ENCODE assay signal across 18 cellular contexts in the genomic region with DNA sequence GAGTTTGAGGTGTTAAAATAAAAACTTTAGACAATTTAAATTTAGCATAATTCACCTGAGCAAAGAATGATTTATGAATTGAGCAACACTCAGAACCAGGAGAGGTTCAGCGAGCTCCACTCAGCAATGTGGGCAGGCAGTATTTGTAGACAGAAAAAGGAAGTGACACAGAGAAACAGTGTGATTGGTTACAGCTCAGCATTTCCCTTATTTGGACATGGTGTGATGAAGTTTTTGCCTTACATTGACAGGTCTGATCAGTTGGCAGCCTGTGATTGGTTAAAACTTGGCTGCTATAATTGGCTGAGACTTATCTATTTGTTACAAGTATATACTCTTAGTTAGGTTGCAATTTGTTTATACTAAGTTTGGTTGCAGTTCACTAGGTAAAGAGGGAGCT.
A peak's percentile ranks its signal among the peaks of the same experiment; 100 is the strongest.
DNase-seq lines count a peak whose midpoint lies in the region; ATAC-seq and TF ChIP-seq lines count a peak whose summit lies in the region.
"Had no signal": no experiment of that assay in that cellular context is flagged by ENCODE, and none has a peak within 500 bp of the region (broad histone marks: within the 10 kb centered on the region; RNA-seq: fewer than 3 reads in every experiment).

No MANE protein-coding gene starts in this region.

- POLR2A ChIA-PET in OCI-LY7 (lab: Charles Lee): no interaction called here

- no peak overlapping the region for H3K4me3 Mint-ChIP-seq in stimulated activated naive CD8-positive, alpha-beta T cell treated with anti-CD3 and anti-CD28 coated beads, Interleukin-15, amount 100 ng/mL, for 72 hours
- H3K4me3 Mint-ChIP-seq: B cell; CD4-positive, alpha-beta T cell had no signal

- no peaks in the 10 kb centered on the region for H3K4me1 Mint-ChIP-seq in stimulated activated naive CD8-positive, alpha-beta T cell treated with anti-CD3 and anti-CD28 coated beads, Interleukin-15, amount 100 ng/mL, for 72 hours
- H3K4me1 Mint-ChIP-seq: B cell had no signal

- no TSS peak for BruUV-seq in OCI-LY7 (replicated peaks; lab: Mats Ljungman, UMichigan)

- no peaks in the 10 kb centered on the region for H4K20me1 ChIP-seq in OCI-LY7 (ENCODE audit: insufficient read depth, low read length)

- DNase-seq in OCI-LY7 (ENCODE audit: low spot score): no peak
- DNase-seq in epithelial cell of esophagus (ENCODE audit: low read depth): peak; percentile 2
- DNase-seq in activated naive CD4-positive, alpha-beta T cell treated with anti-CD3 and anti-CD28 coated beads, Interleukin-2, amount 50 U/mL, for 72 hours (ENCODE audit: low spot score in 2 of 2): no peak
- no peak for DNase-seq in head of caudate nucleus
- no peak for DNase-seq in middle frontal gyrus (ENCODE audit: extremely low spot score, low spot score)
- DNase-seq in stimulated activated naive CD8-positive, alpha-beta T cell treated with anti-CD3 and anti-CD28 coated beads, Interleukin-15, amount 100 ng/mL, for 72 hours: no peak
- DNase-seq: ACHN; CD4-positive, alpha-beta T cell; KG1; NCI-H1417 treated with DMSO at 0.1 percent for 48 hours; NCI-H2029; NCI-H510A; T-helper 9 cell had no signal

- no peaks in the 10 kb centered on the region for H3K4me1 ChIP-seq in OCI-LY7 (ENCODE audit: insufficient read depth, low read length, poor library complexity, severe bottlenecking)
- H3K4me1 ChIP-seq: SJSA1 had no signal

- no peaks in the 10 kb centered on the region for H3K9me2 ChIP-seq in OCI-LY7 (ENCODE audit: insufficient read depth, low read length)

- no peaks in the 10 kb centered on the region for H3K27me3 Mint-ChIP-seq in stimulated activated naive CD8-positive, alpha-beta T cell treated with anti-CD3 and anti-CD28 coated beads, Interleukin-15, amount 100 ng/mL, for 72 hours
- H3K27me3 Mint-ChIP-seq: B cell; CD4-positive, alpha-beta T cell had no signal

- H3K4me3 ChIP-seq in OCI-LY7 (ENCODE audit: low read depth, low read length, poor library complexity, severe bottlenecking) (no peak overlapping the region), epithelial cell of esophagus (ENCODE audit: low read length) (no peak overlapping the region)
- H3K4me3 ChIP-seq: SJSA1 had no signal

- H3K27ac ChIP-seq in OCI-LY7 (ENCODE audit: low read depth, low read length, poor library complexity, severe bottlenecking): no peak overlapping the region
- H3K27ac ChIP-seq: RWPE1, SJSA1 had no signal

- ATAC-seq in GM18511 (IDR thresholded peaks at IDR 0.05; ENCODE audit: unreplicated experiment): peak; percentile 48
- peak; percentile 56 for ATAC-seq in HG02852 (IDR thresholded peaks at IDR 0.05; ENCODE audit: unreplicated experiment)
- ATAC-seq in activated naive CD4-positive, alpha-beta T cell treated with anti-CD3 and anti-CD28 coated beads, Interleukin-2, amount 50 U/mL, for 72 hours: no peak
- no peak for ATAC-seq in stimulated activated naive CD8-positive, alpha-beta T cell treated with anti-CD3 and anti-CD28 coated beads, Interleukin-15, amount 100 ng/mL, for 72 hours

- intact Hi-C loops in OCI-LY7 (cut with micrococcal nuclease; ENCODE audit: unreplicated experiment) (no loop called here), head of caudate nucleus (cut with DNase I) (no loop called here)

- TF ChIP-seq CTCF in OCI-LY7 (conservative IDR thresholded peaks at IDR 0.05; ENCODE audit: low read length) (no peak), epithelial cell of esophagus (IDR thresholded peaks at IDR 0.05; ENCODE audit: insufficient read depth, low read depth, low read length, missing control alignments) (no peak)

- peak overlapping the region; percentile 36; the same call in 1 of the 2 replicates for H2AFZ ChIP-seq in OCI-LY7 (ENCODE audit: low read length)

- CTCF ChIA-PET in OCI-LY7 (lab: Charles Lee; ENCODE audit: unreplicated experiment): no interaction called here

- H3K36me3 ChIP-seq in OCI-LY7 (ENCODE audit: insufficient read depth, low read length): no peaks in the 10 kb centered on the region
- H3K36me3 ChIP-seq: SJSA1 had no signal

- peaks cover 12 to 18% of the 10 kb centered on the region in 2 donors for H3K9me3 Mint-ChIP-seq in activated naive CD4-positive, alpha-beta T cell treated with anti-CD3 and anti-CD28 coated beads, Interleukin-2, amount 50 U/mL, for 72 hours
- H3K9me3 Mint-ChIP-seq in stimulated activated naive CD8-positive, alpha-beta T cell treated with anti-CD3 and anti-CD28 coated beads, Interleukin-15, amount 100 ng/mL, for 72 hours: peaks cover 14 to 15% of the 10 kb centered on the region in 2 donors

- H3K9me3 ChIP-seq in OCI-LY7 (ENCODE audit: low read length): no peaks in the 10 kb centered on the region

- no peak overlapping the region for H3K27ac Mint-ChIP-seq in activated naive CD4-positive, alpha-beta T cell treated with anti-CD3 and anti-CD28 coated beads, Interleukin-2, amount 50 U/mL, for 72 hours
- no peak overlapping the region for H3K27ac Mint-ChIP-seq in stimulated activated naive CD8-positive, alpha-beta T cell treated with anti-CD3 and anti-CD28 coated beads, Interleukin-15, amount 100 ng/mL, for 72 hours
- H3K27ac Mint-ChIP-seq: B cell; CD4-positive, alpha-beta T cell had no signal

- no peaks in the 10 kb centered on the region for H3K36me3 Mint-ChIP-seq in activated naive CD4-positive, alpha-beta T cell treated with anti-CD3 and anti-CD28 coated beads, Interleukin-2, amount 50 U/mL, for 72 hours

- H3K4me2 ChIP-seq in OCI-LY7 (ENCODE audit: low read length): no peak overlapping the region

- no peaks in the 10 kb centered on the region for H3K79me2 ChIP-seq in OCI-LY7 (ENCODE audit: insufficient read depth, low read depth, low read length)

Comparison
In these comparisons a context has a peak if more than half of its experiments do, and no peak if none do; other contexts are left out.
1. ATAC-seq: peak in GM18511 (single experiment) and HG02852 (single experiment); none in activated naive CD4-positive, alpha-beta T cell treated with anti-CD3 and anti-CD28 coated beads, Interleukin-2, amount 50 U/mL, for 72 hours (0 of 2) and stimulated activated naive CD8-positive, alpha-beta T cell treated with anti-CD3 and anti-CD28 coated beads, Interleukin-15, amount 100 ng/mL, for 72 hours (single experiment).